Comparison of ENCODE assay signal across 23 cellular contexts in the genomic region with DNA sequence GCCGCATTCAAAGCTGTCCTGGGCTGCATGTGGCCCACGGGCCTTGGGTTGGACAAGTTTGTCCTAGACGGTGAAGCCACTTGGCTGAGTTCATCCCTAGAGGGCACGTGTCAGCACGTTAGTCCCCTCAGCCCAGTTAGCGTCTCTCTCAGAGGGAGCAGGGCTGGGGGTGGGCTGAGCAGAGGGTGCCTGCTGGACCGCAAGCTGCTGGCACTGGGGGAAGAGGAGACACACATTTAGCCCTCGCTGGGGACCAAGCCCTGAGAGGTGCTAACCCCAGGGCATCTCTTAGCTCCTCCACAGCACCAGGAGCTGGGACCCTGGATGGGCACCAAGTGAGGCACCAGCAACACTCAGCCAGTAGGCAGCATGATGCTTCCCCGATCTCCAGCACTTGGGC.
"Had no signal": no experiment of that assay in that cellular context is flagged by ENCODE, and none has a peak within 500 bp of the region (broad histone marks: within the 10 kb centered on the region; RNA-seq: fewer than 3 reads in every experiment).

No MANE protein-coding gene starts in this region.

- H3K9me3 ChIP-seq: neutrophil, ovary, prostate gland, suprapubic skin, thoracic aorta, tibial artery, uterus had no signal

- H3K36me3 ChIP-seq: left ventricle myocardium inferior, neutrophil, ovary, prostate gland, suprapubic skin, thoracic aorta, tibial artery, uterus had no signal

- H3K27me3 ChIP-seq: neutrophil, ovary, uterus had no signal

- H3K27ac ChIP-seq: left ventricle myocardium inferior, neutrophil, ovary, prostate gland, skin epidermis, suprapubic skin, thoracic aorta, tibial artery, uterus had no signal

- DNase-seq: hypothalamus; immature natural killer cell; left ventricle myocardium inferior; mesendoderm; midbrain; naive thymus-derived CD8-positive, alpha-beta T cell; occipital lobe; ovary; retina; right cardiac atrium; stimulated activated CD4-positive, alpha-beta T cell treated with anti-CD3 and anti-CD28 coated beads, Interleukin-4, amount 100 ng/mL, for 24 hours; stimulated activated naive CD4-positive, alpha-beta T cell; trophoblast cell; uterus had no signal

- H3K4me1 ChIP-seq: left ventricle myocardium inferior, prostate gland, tibial artery, uterus had no signal

- ATAC-seq: naive thymus-derived CD8-positive, alpha-beta T cell; right cardiac atrium; sciatic nerve; stimulated activated effector memory CD8-positive, alpha-beta T cell treated with anti-CD3 and anti-CD28 coated beads, Interleukin-12 subunit alpha, Interleukin-12 subunit beta, amount 100 ng/mL, for 72 hours had no signal

- H3K4me3 ChIP-seq: left ventricle myocardium inferior, lung, ovary, prostate gland, skin epidermis, suprapubic skin, thoracic aorta, tibial artery, uterus had no signal
